16 cellular contexts compared by ENCODE assay signal in the genomic region with DNA sequence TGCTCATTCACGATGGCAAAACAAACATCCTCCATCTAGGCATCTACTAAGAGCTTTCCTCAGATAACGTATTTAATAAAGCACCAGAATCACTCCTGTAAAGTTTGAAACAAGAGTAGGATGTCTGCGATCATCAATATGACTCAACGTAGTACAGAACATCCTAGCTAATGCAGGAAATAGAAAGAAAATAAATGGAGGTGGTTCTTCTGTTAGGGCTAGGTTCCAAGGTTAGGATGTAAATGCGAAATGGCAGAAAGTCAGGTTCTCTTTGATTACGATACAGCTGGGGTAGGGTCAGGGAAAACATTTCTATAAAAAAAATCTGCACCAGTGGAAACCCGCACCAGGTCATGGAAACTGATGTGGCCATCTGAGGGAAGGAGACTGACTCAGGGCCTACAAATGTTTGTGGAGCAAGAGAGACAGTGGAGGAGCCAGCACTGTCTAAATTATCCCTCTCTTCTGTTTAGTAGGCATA. TPM values are rescaled to one million over a fixed set of nuclear protein-coding genes. Genes with fewer than 3 reads are reported as not detected.
DNase-seq lines count a peak whose midpoint lies in the region; ATAC-seq and TF ChIP-seq lines count a peak whose summit lies in the region.
"Had no signal": no experiment of that assay in that cellular context is flagged by ENCODE, and none has a peak within 500 bp of the region (broad histone marks: within the 10 kb centered on the region; RNA-seq: fewer than 3 reads in every experiment).

No MANE protein-coding gene starts in this region.

- peak overlapping the region; percentile 50 for H3K27ac ChIP-seq in epithelial cell of prostate
- H3K27ac ChIP-seq in sigmoid colon, result peak overlapping the region in 3 of 4 donors; percentile 41 to 65 (median 56)
- H3K27ac ChIP-seq: A549 had no signal

- no peak overlapping the region for H3K4me3 Mint-ChIP-seq in activated CD4-positive, alpha-beta T cell treated with anti-CD3 and anti-CD28 coated beads, Interleukin-2, amount 10 ng/mL, durations not matched to agents 7 days and 5 days
- H3K4me3 Mint-ChIP-seq: naive thymus-derived CD4-positive, alpha-beta T cell; type B pancreatic cell had no signal

- H3K27me3 ChIP-seq in sigmoid colon, result no peaks in the 10 kb centered on the region

- no peak for TF ChIP-seq POLR2A in sigmoid colon (IDR thresholded peaks at IDR 0.05)

- no peaks in the 10 kb centered on the region for H3K9me3 Mint-ChIP-seq in activated CD4-positive, alpha-beta T cell treated with anti-CD3 and anti-CD28 coated beads, Interleukin-2, amount 10 ng/mL, durations not matched to agents 7 days and 5 days
- H3K9me3 Mint-ChIP-seq: naive thymus-derived CD4-positive, alpha-beta T cell had no signal

- H3K4me1 Mint-ChIP-seq in activated CD4-positive, alpha-beta T cell treated with anti-CD3 and anti-CD28 coated beads, Interleukin-2, amount 10 ng/mL, durations not matched to agents 7 days and 5 days, result peaks cover 73% of the 10 kb centered on the region

- H3K36me3 Mint-ChIP-seq in activated CD4-positive, alpha-beta T cell treated with anti-CD3 and anti-CD28 coated beads, Interleukin-2, amount 10 ng/mL, durations not matched to agents 7 days and 5 days (ENCODE audit: low read depth), result peaks cover 7% of the 10 kb centered on the region

- DNase-seq in activated CD4-positive, alpha-beta T cell treated with anti-CD3 and anti-CD28 coated beads, Interleukin-2, amount 10 ng/mL, durations not matched to agents 7 days and 5 days, result no peak
- no peak for DNase-seq in activated CD4-positive, alpha-beta T cell treated with anti-CD3 and anti-CD28 coated beads for 48 hours
- DNase-seq in epithelial cell of prostate (ENCODE audit: low read depth, low spot score) (no peak), sigmoid colon (no peak), GM13976 (ENCODE audit: low spot score) (no peak)
- DNase-seq: amniotic stem cell; DMS79; naive thymus-derived CD4-positive, alpha-beta T cell; NCI-H2107; small intestine had no signal

- in situ Hi-C loops in GM13976 (cut with MboI; ENCODE audit: low sequenced_read_pairs, unreplicated experiment), result no loop called here

- POLR2A ChIA-PET in activated CD4-positive, alpha-beta T cell treated with anti-CD3 and anti-CD28 coated beads, Interleukin-2, amount 10 ng/mL, durations not matched to agents 7 days and 5 days (lab: Charles Lee), result no interaction called here

- no peaks in the 10 kb centered on the region for H3K27me3 Mint-ChIP-seq in activated CD4-positive, alpha-beta T cell treated with anti-CD3 and anti-CD28 coated beads, Interleukin-2, amount 10 ng/mL, durations not matched to agents 7 days and 5 days
- H3K27me3 Mint-ChIP-seq: naive thymus-derived CD4-positive, alpha-beta T cell; type B pancreatic cell had no signal

- ATAC-seq in SK-N-SH treated with all-trans-retinoic acid at 6 μM for 48 hours (peak; percentile 70), esophagus mucosa (no peak), HG02852 (IDR thresholded peaks at IDR 0.05; ENCODE audit: unreplicated experiment) (no peak)
- ATAC-seq: A549; HCT116; naive thymus-derived CD4-positive, alpha-beta T cell had no signal

- peaks cover 0 to 85% (median 63%) of the 10 kb centered on the region in 4 donors for H3K4me1 ChIP-seq in sigmoid colon

- intact Hi-C loops in sigmoid colon (cut with DNase I), result no loop called here

- H3K4me3 ChIP-seq in sigmoid colon, result no peak overlapping the region
- H3K4me3 ChIP-seq: A549 had no signal

- TF ChIP-seq CTCF in sigmoid colon (IDR thresholded peaks at IDR 0.05) (no peak), GM13976 (IDR thresholded peaks at IDR 0.05; ENCODE audit: borderline replicate concordance, control extremely low read depth, extremely low read depth, insufficient read depth, missing control alignments) (no peak)

- TF ChIP-seq EP300 in sigmoid colon (IDR thresholded peaks at IDR 0.05), result no peak

- H3K27ac Mint-ChIP-seq in activated CD4-positive, alpha-beta T cell treated with anti-CD3 and anti-CD28 coated beads, Interleukin-2, amount 10 ng/mL, durations not matched to agents 7 days and 5 days, result peak overlapping the region; percentile 52
- H3K27ac Mint-ChIP-seq: type B pancreatic cell had no signal

- CTCF ChIA-PET in activated CD4-positive, alpha-beta T cell treated with anti-CD3 and anti-CD28 coated beads, Interleukin-2, amount 10 ng/mL, durations not matched to agents 7 days and 5 days (lab: Charles Lee), result no interaction called here

- WGBS in sigmoid colon, 2 donors, result 80 to 88% methylated on average over 7 of the region's 7 CpGs

- no peaks in the 10 kb centered on the region for H3K36me3 ChIP-seq in sigmoid colon

- H3K9me3 ChIP-seq in sigmoid colon, result no peaks in the 10 kb centered on the region
- H3K9me3 ChIP-seq: A549 had no signal

TF ChIP-seq in SK-N-SH treated with all-trans-retinoic acid at 6 μM for 48 hours, 23 proteins besides CTCF, POLR2A, EP300 and RAD21:
- TF ChIP-seq RARB (CRISPR knock-in tag; IDR thresholded peaks at IDR 0.05), result no peak
- no peak for TF ChIP-seq ISL1 (CRISPR knock-in tag; IDR thresholded peaks at IDR 0.05)
- no peak for TF ChIP-seq TOX (CRISPR knock-in tag; IDR thresholded peaks at IDR 0.05; ENCODE audit: borderline replicate concordance)
- no peak for TF ChIP-seq POU6F1 (CRISPR knock-in tag; IDR thresholded peaks at IDR 0.05; ENCODE audit: borderline replicate concordance, low read depth)
- TF ChIP-seq ARNTL (CRISPR knock-in tag; IDR thresholded peaks at IDR 0.05; ENCODE audit: borderline replicate concordance, low read depth), result no peak
- TF ChIP-seq GLIS3 (CRISPR knock-in tag; IDR thresholded peaks at IDR 0.05), result no peak
- TF ChIP-seq CSRNP3 (CRISPR knock-in tag; IDR thresholded peaks at IDR 0.05), result no peak
- no peak for TF ChIP-seq SNAI2 (CRISPR knock-in tag; IDR thresholded peaks at IDR 0.05)
- no peak for TF ChIP-seq TCF4 (CRISPR knock-in tag; IDR thresholded peaks at IDR 0.05; ENCODE audit: borderline replicate concordance)
- no peak for TF ChIP-seq ZFP30 (CRISPR knock-in tag; IDR thresholded peaks at IDR 0.05)
- no peak for TF ChIP-seq CSDC2 (CRISPR knock-in tag; IDR thresholded peaks at IDR 0.05)
- no peak for TF ChIP-seq OSR1 (CRISPR knock-in tag; IDR thresholded peaks at IDR 0.05)
- no peak for TF ChIP-seq ZNF70 (CRISPR knock-in tag; IDR thresholded peaks at IDR 0.05)
- TF ChIP-seq TSHZ2 (CRISPR knock-in tag; IDR thresholded peaks at IDR 0.05), result no peak
- TF ChIP-seq ZNF565 (CRISPR knock-in tag; conservative IDR thresholded peaks at IDR 0.05; ENCODE audit: low read depth), result no peak
- no peak for TF ChIP-seq ZC3H10 (CRISPR knock-in tag; IDR thresholded peaks at IDR 0.05)

RNA-seq across cellular contexts. Expression of gene CCDC6, which starts 29.1 kb away (rescaled TPM):
- 10 to 100 TPM; 18.9 to 21.8 TPM for total RNA-seq in activated CD4-positive, alpha-beta T cell treated with anti-CD3 and anti-CD28 coated beads, Interleukin-2, amount 10 ng/mL, durations not matched to agents 7 days and 5 days
- 10 to 100 TPM; 59.2 to 97.5 (median 62.2) TPM for total RNA-seq in sigmoid colon
- polyA plus RNA-seq in sigmoid colon, result 10 to 100 TPM; 12.6 to 23.5 (median 19.4) TPM
- 56.8 TPM for total RNA-seq in esophagus mucosa
